Comparison of ENCODE assay signal across 8 cellular contexts in the genomic region with DNA sequence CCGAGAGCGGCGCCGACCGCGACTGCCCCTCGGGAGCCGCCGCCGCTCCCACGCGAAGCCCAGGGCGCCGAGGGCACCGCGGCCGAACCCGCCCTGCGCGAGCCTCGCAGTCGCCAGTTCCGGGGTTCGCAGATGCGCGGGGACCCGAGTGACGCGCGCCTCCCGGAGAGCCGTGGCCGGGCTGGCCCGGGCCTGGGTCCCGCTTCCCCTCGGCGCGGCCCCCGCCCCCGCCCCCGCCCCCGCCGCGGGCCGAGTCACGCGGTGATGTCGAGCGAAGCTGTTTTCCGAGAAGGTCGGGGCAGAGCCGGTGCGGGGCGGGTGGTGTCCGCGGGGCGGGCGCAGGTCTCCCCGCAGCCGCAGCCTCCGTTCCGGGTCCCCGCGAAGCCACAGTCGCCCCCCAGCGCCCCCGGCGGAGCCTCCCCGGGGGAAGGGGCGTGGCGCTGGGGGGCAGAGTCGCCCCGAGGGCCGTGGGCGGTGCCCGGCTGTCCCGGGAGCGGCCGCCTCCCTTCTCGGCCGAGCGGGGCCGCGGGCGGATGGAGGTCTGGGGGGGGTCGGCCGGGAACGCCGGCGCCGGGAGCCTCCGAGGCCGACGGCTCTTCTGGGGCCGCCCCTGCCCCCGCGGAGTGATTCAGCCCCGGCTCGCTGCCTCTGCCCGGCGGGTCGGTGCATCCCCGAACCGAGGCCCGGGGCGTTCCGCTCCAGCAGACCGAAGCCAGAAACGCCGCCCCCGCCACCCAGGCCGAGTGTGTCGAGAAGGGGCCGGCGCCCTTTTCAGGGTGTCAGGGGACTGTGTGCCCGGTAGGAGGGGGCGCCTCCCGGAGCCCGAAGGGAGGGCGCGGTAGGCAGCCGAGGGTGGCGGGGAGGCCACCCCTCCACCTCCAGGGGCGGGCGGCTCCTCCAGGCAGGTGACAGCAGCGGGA. TPM values are rescaled to one million over a fixed set of nuclear protein-coding genes. Genes with fewer than 3 reads are reported as not detected.
DNase-seq lines count a peak whose midpoint lies in the region; ATAC-seq, FAIRE-seq and TF ChIP-seq lines count a peak whose summit lies in the region.

No MANE protein-coding gene starts in this region.

- H3K4me1 ChIP-seq in breast epithelium, result peaks cover 0 to 4% of the 10 kb centered on the region in 2 donors
- H3K4me1 ChIP-seq in left lung, result peaks cover 31 to 59% of the 10 kb centered on the region in 2 donors

- no peak for TF ChIP-seq POLR2A in breast epithelium (IDR thresholded peaks at IDR 0.05)

- no peaks in the 10 kb centered on the region for H4K20me1 ChIP-seq in SU-DHL-6 (ENCODE audit: low read depth, low read length)

- TF ChIP-seq CTCF in SU-DHL-6 (IDR thresholded peaks at IDR 0.05; ENCODE audit: insufficient read depth, low read length, poor library complexity, severe bottlenecking) (no peak), breast epithelium (IDR thresholded peaks at IDR 0.05) (no peak), left lung (IDR thresholded peaks at IDR 0.05) (no peak)

- peak; percentile 18 for FAIRE-seq in GM18507 (lab: Jason Lieb, UNC)

- H3K4me2 ChIP-seq in SU-DHL-6 (ENCODE audit: low read depth, low read length, poor library complexity, severe bottlenecking), result peak overlapping the region; percentile 53

- ATAC-seq in left lung (peak; percentile 8), HG03571 (IDR thresholded peaks at IDR 0.05; ENCODE audit: unreplicated experiment) (no peak)

- no peaks in the 10 kb centered on the region for H3K9me2 ChIP-seq in SU-DHL-6 (replicated peaks; ENCODE audit: insufficient read depth, low read length)

- H3F3A ChIP-seq in SU-DHL-6 (ENCODE audit: insufficient read depth), result peaks cover 11% of the 10 kb centered on the region

- no peaks in the 10 kb centered on the region for H3K27me3 ChIP-seq in SU-DHL-6 (ENCODE audit: low read length)
- no peaks in the 10 kb centered on the region for H3K27me3 ChIP-seq in breast epithelium
- H3K27me3 ChIP-seq in left lung, result peaks cover 0 to 46% of the 10 kb centered on the region in 2 donors

- H3K27ac ChIP-seq in SU-DHL-6 (ENCODE audit: low read depth, low read length) (peak overlapping the region; percentile 76), breast epithelium (peak overlapping the region; percentile 83 to 95), left lung (peak overlapping the region; percentile 73 to 81)

- H3K9me3 ChIP-seq in SU-DHL-6 (ENCODE audit: insufficient read depth, low read length) (no peaks in the 10 kb centered on the region), breast epithelium (no peaks in the 10 kb centered on the region), left lung (no peaks in the 10 kb centered on the region)

- H2AFZ ChIP-seq in SU-DHL-6 (ENCODE audit: low read depth, low read length, severe bottlenecking), result no peak overlapping the region

- H3K36me3 ChIP-seq in SU-DHL-6 (ENCODE audit: low read length) (no peaks in the 10 kb centered on the region), breast epithelium (no peaks in the 10 kb centered on the region), left lung (peaks cover 0 to 22% of the 10 kb centered on the region in 2 donors)

- H3K4me3 ChIP-seq in SU-DHL-6 (ENCODE audit: insufficient read depth, low read length, poor library complexity, severe bottlenecking) (peak overlapping the region; percentile 50), breast epithelium (peak overlapping the region; percentile 77 to 98 (median 89)), left lung (peak overlapping the region; percentile 53 to 76)

- peaks cover 8% of the 10 kb centered on the region; the same call in 1 of the 2 replicates for H3K79me2 ChIP-seq in SU-DHL-6 (ENCODE audit: insufficient read depth, low read length)

- DNase-seq in GM18507 (ENCODE audit: extremely low spot score, insufficient read length, low read depth) (no peak), breast epithelium (ENCODE audit: low spot score in 2 of 2) (no peak), left lung (peak in 1 of 2 donors; percentile 90), NCI-H146 (lab: John Stamatoyannopoulos, UW) (no peak), NCI-H1048 (lab: John Stamatoyannopoulos, UW) (no peak)
- peak; percentile 45 for DNase-seq in stimulated activated CD8-positive, alpha-beta memory T cell treated with anti-CD3 and anti-CD28 coated beads, Interleukin-4, amount 100 ng/mL, for 24 hours (ENCODE audit: low read depth)

- intact Hi-C loops in breast epithelium (cut with DNase I; ENCODE audit: low total_unique reads) (no loop called here), left lung (cut with DNase I) (no loop called here)

- peak overlapping the region; percentile 54 for H3K9ac ChIP-seq in SU-DHL-6 (ENCODE audit: low read length)

RNA-seq across cellular contexts. Expression of a gene that starts 1.5 kb away (rescaled TPM):
- total RNA-seq in breast epithelium, result 100 to 1,000 TPM in 1 of 3 donors, 10 to 100 TPM in 2; 41.6 to 102 (median 54.1) TPM
- total RNA-seq in left lung, result 10 to 100 TPM; 53.0 to 61.8 TPM
